In the genomic region with DNA sequence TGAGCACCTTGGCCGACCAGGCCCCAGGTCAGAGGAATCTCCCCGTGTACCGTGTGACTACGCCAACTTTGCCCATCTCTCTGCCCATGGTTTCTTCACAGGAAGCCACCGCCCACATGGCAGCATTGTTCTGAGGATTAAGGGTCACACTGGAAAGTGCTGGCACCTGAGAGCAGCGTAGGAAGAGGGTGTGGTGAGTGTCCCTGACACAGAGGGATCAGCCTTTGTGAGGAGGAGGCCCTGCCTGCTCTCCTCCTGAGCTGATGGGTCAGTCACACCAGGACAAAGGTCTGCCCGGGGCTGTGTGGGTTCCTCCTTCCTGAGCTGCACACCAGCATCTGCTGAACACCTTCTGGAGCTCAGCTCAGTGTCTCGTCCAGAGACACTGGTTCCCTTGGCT, we compare ENCODE assay signal across 2 cellular contexts.
TF ChIP-seq lines count a peak whose summit lies in the region.

No MANE protein-coding gene starts in this region.

TF ChIP-seq in IMR-90, 13 proteins besides CTCF, POLR2A, EP300 and RAD21:
- TF ChIP-seq RFX5 (IDR thresholded peaks at IDR 0.05; ENCODE audit: low read depth, low read length): no peak
- TF ChIP-seq, protein P1, sequence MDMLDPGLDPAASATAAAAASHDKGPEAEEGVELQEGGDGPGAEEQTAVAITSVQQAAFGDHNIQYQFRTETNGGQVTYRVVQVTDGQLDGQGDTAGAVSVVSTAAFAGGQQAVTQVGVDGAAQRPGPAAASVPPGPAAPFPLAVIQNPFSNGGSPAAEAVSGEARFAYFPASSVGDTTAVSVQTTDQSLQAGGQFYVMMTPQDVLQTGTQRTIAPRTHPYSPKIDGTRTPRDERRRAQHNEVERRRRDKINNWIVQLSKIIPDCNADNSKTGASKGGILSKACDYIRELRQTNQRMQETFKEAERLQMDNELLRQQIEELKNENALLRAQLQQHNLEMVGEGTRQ (IDR thresholded peaks at IDR 0.05; ENCODE audit: low read depth, low read length): no peak
- no peak for TF ChIP-seq RCOR1 (IDR thresholded peaks at IDR 0.05; ENCODE audit: insufficient replicate concordance, low read length)
- TF ChIP-seq CHD1 (IDR thresholded peaks at IDR 0.05; ENCODE audit: low read depth, low read length): no peak

TF ChIP-seq in HepG2, 621 proteins besides CTCF, POLR2A, EP300 and RAD21:
- TF ChIP-seq SMAD9 (CRISPR knock-in tag; IDR thresholded peaks at IDR 0.05) (no peak), ZSCAN12 (CRISPR knock-in tag; IDR thresholded peaks at IDR 0.05) (no peak), ZNF205 (CRISPR knock-in tag; IDR thresholded peaks at IDR 0.05) (no peak), ZNF138 (CRISPR knock-in tag; IDR thresholded peaks at IDR 0.05; ENCODE audit: low read depth) (no peak), BHLHE40 (IDR thresholded peaks at IDR 0.05; ENCODE audit: low read length) (no peak), ZFP36L2 (CRISPR knock-in tag; IDR thresholded peaks at IDR 0.05) (no peak), KDM2A (CRISPR knock-in tag; IDR thresholded peaks at IDR 0.05; ENCODE audit: borderline replicate concordance, low read depth) (no peak)
- TF ChIP-seq, protein P2, sequence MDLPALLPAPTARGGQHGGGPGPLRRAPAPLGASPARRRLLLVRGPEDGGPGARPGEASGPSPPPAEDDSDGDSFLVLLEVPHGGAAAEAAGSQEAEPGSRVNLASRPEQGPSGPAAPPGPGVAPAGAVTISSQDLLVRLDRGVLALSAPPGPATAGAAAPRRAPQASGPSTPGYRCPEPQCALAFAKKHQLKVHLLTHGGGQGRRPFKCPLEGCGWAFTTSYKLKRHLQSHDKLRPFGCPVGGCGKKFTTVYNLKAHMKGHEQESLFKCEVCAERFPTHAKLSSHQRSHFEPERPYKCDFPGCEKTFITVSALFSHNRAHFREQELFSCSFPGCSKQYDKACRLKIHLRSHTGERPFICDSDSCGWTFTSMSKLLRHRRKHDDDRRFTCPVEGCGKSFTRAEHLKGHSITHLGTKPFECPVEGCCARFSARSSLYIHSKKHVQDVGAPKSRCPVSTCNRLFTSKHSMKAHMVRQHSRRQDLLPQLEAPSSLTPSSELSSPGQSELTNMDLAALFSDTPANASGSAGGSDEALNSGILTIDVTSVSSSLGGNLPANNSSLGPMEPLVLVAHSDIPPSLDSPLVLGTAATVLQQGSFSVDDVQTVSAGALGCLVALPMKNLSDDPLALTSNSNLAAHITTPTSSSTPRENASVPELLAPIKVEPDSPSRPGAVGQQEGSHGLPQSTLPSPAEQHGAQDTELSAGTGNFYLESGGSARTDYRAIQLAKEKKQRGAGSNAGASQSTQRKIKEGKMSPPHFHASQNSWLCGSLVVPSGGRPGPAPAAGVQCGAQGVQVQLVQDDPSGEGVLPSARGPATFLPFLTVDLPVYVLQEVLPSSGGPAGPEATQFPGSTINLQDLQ (CRISPR knock-in tag; IDR thresholded peaks at IDR 0.05): no peak
- TF ChIP-seq, protein P3, sequence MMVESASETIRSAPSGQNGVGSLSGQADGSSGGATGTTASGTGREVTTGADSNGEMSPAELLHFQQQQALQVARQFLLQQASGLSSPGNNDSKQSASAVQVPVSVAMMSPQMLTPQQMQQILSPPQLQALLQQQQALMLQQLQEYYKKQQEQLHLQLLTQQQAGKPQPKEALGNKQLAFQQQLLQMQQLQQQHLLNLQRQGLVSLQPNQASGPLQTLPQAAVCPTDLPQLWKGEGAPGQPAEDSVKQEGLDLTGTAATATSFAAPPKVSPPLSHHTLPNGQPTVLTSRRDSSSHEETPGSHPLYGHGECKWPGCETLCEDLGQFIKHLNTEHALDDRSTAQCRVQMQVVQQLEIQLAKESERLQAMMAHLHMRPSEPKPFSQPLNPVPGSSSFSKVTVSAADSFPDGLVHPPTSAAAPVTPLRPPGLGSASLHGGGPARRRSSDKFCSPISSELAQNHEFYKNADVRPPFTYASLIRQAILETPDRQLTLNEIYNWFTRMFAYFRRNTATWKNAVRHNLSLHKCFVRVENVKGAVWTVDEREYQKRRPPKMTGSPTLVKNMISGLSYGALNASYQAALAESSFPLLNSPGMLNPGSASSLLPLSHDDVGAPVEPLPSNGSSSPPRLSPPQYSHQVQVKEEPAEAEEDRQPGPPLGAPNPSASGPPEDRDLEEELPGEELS (CRISPR knock-in tag; IDR thresholded peaks at IDR 0.05): no peak
- TF ChIP-seq, protein P4, sequence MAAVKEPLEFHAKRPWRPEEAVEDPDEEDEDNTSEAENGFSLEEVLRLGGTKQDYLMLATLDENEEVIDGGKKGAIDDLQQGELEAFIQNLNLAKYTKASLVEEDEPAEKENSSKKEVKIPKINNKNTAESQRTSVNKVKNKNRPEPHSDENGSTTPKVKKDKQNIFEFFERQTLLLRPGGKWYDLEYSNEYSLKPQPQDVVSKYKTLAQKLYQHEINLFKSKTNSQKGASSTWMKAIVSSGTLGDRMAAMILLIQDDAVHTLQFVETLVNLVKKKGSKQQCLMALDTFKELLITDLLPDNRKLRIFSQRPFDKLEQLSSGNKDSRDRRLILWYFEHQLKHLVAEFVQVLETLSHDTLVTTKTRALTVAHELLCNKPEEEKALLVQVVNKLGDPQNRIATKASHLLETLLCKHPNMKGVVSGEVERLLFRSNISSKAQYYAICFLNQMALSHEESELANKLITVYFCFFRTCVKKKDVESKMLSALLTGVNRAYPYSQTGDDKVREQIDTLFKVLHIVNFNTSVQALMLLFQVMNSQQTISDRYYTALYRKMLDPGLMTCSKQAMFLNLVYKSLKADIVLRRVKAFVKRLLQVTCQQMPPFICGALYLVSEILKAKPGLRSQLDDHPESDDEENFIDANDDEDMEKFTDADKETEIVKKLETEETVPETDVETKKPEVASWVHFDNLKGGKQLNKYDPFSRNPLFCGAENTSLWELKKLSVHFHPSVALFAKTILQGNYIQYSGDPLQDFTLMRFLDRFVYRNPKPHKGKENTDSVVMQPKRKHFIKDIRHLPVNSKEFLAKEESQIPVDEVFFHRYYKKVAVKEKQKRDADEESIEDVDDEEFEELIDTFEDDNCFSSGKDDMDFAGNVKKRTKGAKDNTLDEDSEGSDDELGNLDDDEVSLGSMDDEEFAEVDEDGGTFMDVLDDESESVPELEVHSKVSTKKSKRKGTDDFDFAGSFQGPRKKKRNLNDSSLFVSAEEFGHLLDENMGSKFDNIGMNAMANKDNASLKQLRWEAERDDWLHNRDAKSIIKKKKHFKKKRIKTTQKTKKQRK (IDR thresholded peaks at IDR 0.05; ENCODE audit: low read length): no peak
